ENCODE assay signal across 1 cellular context in the genomic region with DNA sequence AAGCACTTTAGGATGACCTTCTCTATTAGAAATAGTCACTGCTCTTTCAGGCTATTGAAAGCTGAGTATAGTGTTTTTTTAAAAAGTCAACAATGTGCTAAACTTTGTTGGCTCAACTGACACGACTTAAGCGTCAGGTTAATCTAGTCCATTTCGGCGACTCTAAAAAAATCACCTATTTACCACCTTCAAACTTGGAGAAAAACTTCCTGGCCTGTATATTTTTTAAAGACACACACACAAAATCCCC.
TF ChIP-seq lines count a peak whose summit lies in the region.

No MANE protein-coding gene starts in this region.

TF ChIP-seq in WTC11, 78 proteins besides CTCF, POLR2A, EP300 and RAD21 (continued from another document):
- TF ChIP-seq AFF4 (CRISPR knock-in tag; IDR thresholded peaks at IDR 0.05; ENCODE audit: borderline replicate concordance) (no peak), MAX (CRISPR knock-in tag; IDR thresholded peaks at IDR 0.05) (no peak), ZNF138 (CRISPR knock-in tag; conservative IDR thresholded peaks at IDR 0.05) (no peak)
- TF ChIP-seq, protein P1, sequence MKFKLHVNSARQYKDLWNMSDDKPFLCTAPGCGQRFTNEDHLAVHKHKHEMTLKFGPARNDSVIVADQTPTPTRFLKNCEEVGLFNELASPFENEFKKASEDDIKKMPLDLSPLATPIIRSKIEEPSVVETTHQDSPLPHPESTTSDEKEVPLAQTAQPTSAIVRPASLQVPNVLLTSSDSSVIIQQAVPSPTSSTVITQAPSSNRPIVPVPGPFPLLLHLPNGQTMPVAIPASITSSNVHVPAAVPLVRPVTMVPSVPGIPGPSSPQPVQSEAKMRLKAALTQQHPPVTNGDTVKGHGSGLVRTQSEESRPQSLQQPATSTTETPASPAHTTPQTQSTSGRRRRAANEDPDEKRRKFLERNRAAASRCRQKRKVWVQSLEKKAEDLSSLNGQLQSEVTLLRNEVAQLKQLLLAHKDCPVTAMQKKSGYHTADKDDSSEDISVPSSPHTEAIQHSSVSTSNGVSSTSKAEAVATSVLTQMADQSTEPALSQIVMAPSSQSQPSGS (CRISPR knock-in tag; IDR thresholded peaks at IDR 0.05; ENCODE audit: borderline replicate concordance, low read depth), result no peak
